39 cellular contexts compared by ENCODE assay signal in genomic region chr21:27085387-27085786, GRCh38.
"Had no signal": no experiment of that assay in that cellular context is flagged by ENCODE, and none has a peak within 500 bp of the region (broad histone marks: within the 10 kb centered on the region; RNA-seq: fewer than 3 reads in every experiment).

No MANE protein-coding gene starts in this region.

- DNase-seq: activated effector memory CD4-positive, alpha-beta T cell treated with anti-CD3 and anti-CD28 coated beads, Interleukin-2, amount 50 U/mL, for 16 hours; activated effector memory CD4-positive, alpha-beta T cell treated with Interleukin-2 at 50 U/mL for 16 hours; activated gamma-delta T cell; activated gamma-delta T cell treated with Interleukin-2 at 50 U/mL for 16 hours; activated naive CD4-positive, alpha-beta T cell; activated naive CD4-positive, alpha-beta T cell treated with anti-CD3 and anti-CD28 coated beads for 36 hours; activated naive CD4-positive, alpha-beta T cell treated with anti-CD3 and anti-CD28 coated beads, Interleukin-2, amount 10 ng/mL, durations not matched to agents 7 days and 5 days; activated naive CD4-positive, alpha-beta T cell treated with anti-CD3 and anti-CD28 coated beads, Interleukin-2, amount 50 U/mL, for 16 hours; activated naive CD4-positive, alpha-beta T cell treated with Interleukin-2 at 50 U/mL for 16 hours; activated naive CD8-positive, alpha-beta T cell treated with anti-CD3 and anti-CD28 coated beads for 36 hours; activated naive CD8-positive, alpha-beta T cell treated with anti-CD3 and anti-CD28 coated beads, Interleukin-2, amount 10 ng/mL, durations not matched to agents 7 days and 5 days; activated naive CD8-positive, alpha-beta T cell treated with anti-CD3 and anti-CD28 coated beads, Interleukin-2, amount 50 U/mL, for 24 hours; activated T-cell treated with anti-CD3 and anti-CD28 coated beads for 4 hours; activated T-cell treated with anti-CD3 and anti-CD28 coated beads, Interleukin-2, amount 50 U/mL, for 1 hour; activated T-cell treated with anti-CD3 and anti-CD28 coated beads, Interleukin-2, amount 50 U/mL, for 24 hours; activated T-cell treated with anti-CD3 and anti-CD28 coated beads, Interleukin-2, amount 50 U/mL, for 4 hours; activated T-cell treated with anti-CD3 and anti-CD28 coated beads, Interleukin-2, amount 50 U/mL, for 48 hours; activated T-cell treated with anti-CD3 and anti-CD28 coated beads, Interleukin-2, amount 50 U/mL, for 72 hours; adrenal gland; amniotic stem cell; amygdala; anterior cingulate cortex; aorta; body of pancreas; brain microvascular endothelial cell; caudate nucleus; central memory CD4-positive, alpha-beta T cell; cerebellar nuclear complex had no signal

- H3K27ac ChIP-seq: adrenal gland, ascending aorta, body of pancreas, brain microvascular endothelial cell, breast epithelium, cardiac muscle cell had no signal

- H3K9me3 ChIP-seq: adrenal gland, ascending aorta, body of pancreas, breast epithelium had no signal

- H3K4me3 Mint-ChIP-seq: activated naive CD4-positive, alpha-beta T cell treated with anti-CD3 and anti-CD28 coated beads for 36 hours; activated naive CD4-positive, alpha-beta T cell treated with anti-CD3 and anti-CD28 coated beads, Interleukin-2, amount 10 ng/mL, durations not matched to agents 7 days and 5 days; activated naive CD4-positive, alpha-beta T cell treated with anti-CD3 and anti-CD28 coated beads, Interleukin-2, amount 50 U/mL, for 24 hours; activated naive CD8-positive, alpha-beta T cell; activated naive CD8-positive, alpha-beta T cell treated with anti-CD3 and anti-CD28 coated beads for 36 hours; activated naive CD8-positive, alpha-beta T cell treated with anti-CD3 and anti-CD28 coated beads, Interleukin-2, amount 10 ng/mL, durations not matched to agents 7 days and 5 days; activated naive CD8-positive, alpha-beta T cell treated with anti-CD3 and anti-CD28 coated beads, Interleukin-2, amount 50 U/mL, for 24 hours; activated T-cell treated with anti-CD3 and anti-CD28 coated beads, Interleukin-2, amount 50 U/mL, for 24 hours; activated T-cell treated with anti-CD3 and anti-CD28 coated beads, Interleukin-2, amount 50 U/mL, for 4 hours; activated T-cell treated with anti-CD3 and anti-CD28 coated beads, Interleukin-2, amount 50 U/mL, for 72 hours; activated T-helper 1 cell treated with anti-CD3 and anti-CD28 coated beads, Interleukin-12 subunit alpha, Interleukin-12 subunit beta, Interleukin-2, Interleukin-4 antibody, amounts not matched to agents 30 ng/mL and 10 ng/mL and 1 ng/mL, durations not matched to agents 14 hours and 24 hours and 36 hours; activated T-helper 17 cell treated with anti-CD3 and anti-CD28 coated beads, Interleukin-2, amount 50 U/mL, for 72 hours; brain; central memory CD8-positive, alpha-beta T cell had no signal

- H3K4me3 ChIP-seq: adrenal gland, ascending aorta, body of pancreas, breast epithelium, cardiac muscle cell had no signal

- H3K4me1 ChIP-seq: adrenal gland, ascending aorta, body of pancreas, breast epithelium had no signal

- H3K9me3 Mint-ChIP-seq: activated naive CD4-positive, alpha-beta T cell treated with anti-CD3 and anti-CD28 coated beads, Interleukin-2, amount 50 U/mL, for 24 hours; activated naive CD8-positive, alpha-beta T cell treated with anti-CD3 and anti-CD28 coated beads for 36 hours; activated T-cell treated with anti-CD3 and anti-CD28 coated beads, Interleukin-2, amount 50 U/mL, for 24 hours; activated T-cell treated with anti-CD3 and anti-CD28 coated beads, Interleukin-2, amount 50 U/mL, for 4 hours; brain had no signal

- ATAC-seq: activated naive CD4-positive, alpha-beta T cell treated with anti-CD3 and anti-CD28 coated beads, Interleukin-2, amount 50 U/mL, for 72 hours; activated naive CD8-positive, alpha-beta T cell treated with anti-CD3 and anti-CD28 coated beads, Interleukin-2, amount 50 U/mL, for 24 hours; activated T-cell treated with anti-CD3 and anti-CD28 coated beads, Interleukin-2, amount 50 U/mL, for 4 hours; activated T-cell treated with anti-CD3 and anti-CD28 coated beads, Interleukin-2, amount 50 U/mL, for 72 hours; activated T-helper 17 cell treated with anti-CD3 and anti-CD28 coated beads, Interleukin-2, amount 50 U/mL, for 72 hours; body of pancreas had no signal

- H3K27me3 ChIP-seq: adrenal gland, ascending aorta, body of pancreas, brain microvascular endothelial cell, breast epithelium, cardiac muscle cell had no signal

- H3K36me3 Mint-ChIP-seq: activated naive CD4-positive, alpha-beta T cell treated with anti-CD3 and anti-CD28 coated beads, Interleukin-2, amount 10 ng/mL, durations not matched to agents 7 days and 5 days; activated naive CD4-positive, alpha-beta T cell treated with anti-CD3 and anti-CD28 coated beads, Interleukin-2, amount 50 U/mL, for 24 hours; activated naive CD4-positive, alpha-beta T cell treated with anti-CD3 and anti-CD28 coated beads, Interleukin-2, amount 50 U/mL, for 72 hours; activated naive CD8-positive, alpha-beta T cell; activated naive CD8-positive, alpha-beta T cell treated with anti-CD3 and anti-CD28 coated beads for 36 hours; activated naive CD8-positive, alpha-beta T cell treated with anti-CD3 and anti-CD28 coated beads, Interleukin-2, amount 10 ng/mL, durations not matched to agents 7 days and 5 days; brain had no signal

- H3K27me3 Mint-ChIP-seq: activated naive CD4-positive, alpha-beta T cell treated with anti-CD3 and anti-CD28 coated beads, Interleukin-2, amount 10 ng/mL, durations not matched to agents 7 days and 5 days; activated naive CD4-positive, alpha-beta T cell treated with anti-CD3 and anti-CD28 coated beads, Interleukin-2, amount 50 U/mL, for 24 hours; activated naive CD8-positive, alpha-beta T cell; activated naive CD8-positive, alpha-beta T cell treated with anti-CD3 and anti-CD28 coated beads for 36 hours; activated naive CD8-positive, alpha-beta T cell treated with anti-CD3 and anti-CD28 coated beads, Interleukin-2, amount 10 ng/mL, durations not matched to agents 7 days and 5 days; activated naive CD8-positive, alpha-beta T cell treated with anti-CD3 and anti-CD28 coated beads, Interleukin-2, amount 50 U/mL, for 24 hours; activated T-cell treated with anti-CD3 and anti-CD28 coated beads, Interleukin-2, amount 50 U/mL, for 24 hours; activated T-helper 17 cell treated with anti-CD3 and anti-CD28 coated beads, Interleukin-2, amount 50 U/mL, for 72 hours; brain; central memory CD8-positive, alpha-beta T cell had no signal

- H3K36me3 ChIP-seq: adrenal gland, ascending aorta, brain microvascular endothelial cell, breast epithelium, cardiac muscle cell had no signal

- H3K4me1 Mint-ChIP-seq: activated naive CD4-positive, alpha-beta T cell treated with anti-CD3 and anti-CD28 coated beads, Interleukin-2, amount 10 ng/mL, durations not matched to agents 7 days and 5 days; activated naive CD4-positive, alpha-beta T cell treated with anti-CD3 and anti-CD28 coated beads, Interleukin-2, amount 50 U/mL, for 24 hours; activated naive CD8-positive, alpha-beta T cell treated with anti-CD3 and anti-CD28 coated beads for 36 hours; activated naive CD8-positive, alpha-beta T cell treated with anti-CD3 and anti-CD28 coated beads, Interleukin-2, amount 10 ng/mL, durations not matched to agents 7 days and 5 days; activated naive CD8-positive, alpha-beta T cell treated with anti-CD3 and anti-CD28 coated beads, Interleukin-2, amount 50 U/mL, for 24 hours; activated T-helper 17 cell treated with anti-CD3 and anti-CD28 coated beads, Interleukin-2, amount 50 U/mL, for 72 hours; central memory CD8-positive, alpha-beta T cell had no signal

- H3K27ac Mint-ChIP-seq: activated naive CD4-positive, alpha-beta T cell treated with anti-CD3 and anti-CD28 coated beads for 36 hours; activated naive CD4-positive, alpha-beta T cell treated with anti-CD3 and anti-CD28 coated beads, Interleukin-2, amount 10 ng/mL, durations not matched to agents 7 days and 5 days; activated naive CD4-positive, alpha-beta T cell treated with anti-CD3 and anti-CD28 coated beads, Interleukin-2, amount 50 U/mL, for 24 hours; activated naive CD4-positive, alpha-beta T cell treated with anti-CD3 and anti-CD28 coated beads, Interleukin-2, amount 50 U/mL, for 72 hours; activated naive CD8-positive, alpha-beta T cell; activated naive CD8-positive, alpha-beta T cell treated with anti-CD3 and anti-CD28 coated beads for 36 hours; activated naive CD8-positive, alpha-beta T cell treated with anti-CD3 and anti-CD28 coated beads, Interleukin-2, amount 10 ng/mL, durations not matched to agents 7 days and 5 days; activated naive CD8-positive, alpha-beta T cell treated with anti-CD3 and anti-CD28 coated beads, Interleukin-2, amount 50 U/mL, for 24 hours; activated T-cell treated with anti-CD3 and anti-CD28 coated beads, Interleukin-2, amount 50 U/mL, for 24 hours; activated T-cell treated with anti-CD3 and anti-CD28 coated beads, Interleukin-2, amount 50 U/mL, for 72 hours; activated T-helper 1 cell treated with anti-CD3 and anti-CD28 coated beads, Interleukin-12 subunit alpha, Interleukin-12 subunit beta, Interleukin-2, Interleukin-4 antibody, amounts not matched to agents 30 ng/mL and 10 ng/mL and 1 ng/mL, durations not matched to agents 14 hours and 24 hours and 36 hours; activated T-helper 17 cell treated with anti-CD3 and anti-CD28 coated beads, Interleukin-2, amount 50 U/mL, for 72 hours; activated T-helper 2 cell treated with anti-CD3 and anti-CD28 coated beads, Interferon-gamma antibody, Interleukin-2, Interleukin-4, amounts not matched to agents 10 μg/mL and 5 μg/mL and 100 μg/mL, durations not matched to agents 14 hours and 24 hours and 36 hours; brain had no signal
